8 cellular contexts compared by ENCODE assay signal in genomic region chr5:150758534-150759333, GRCh38.
DNase-seq lines count a peak whose midpoint lies in the region; ATAC-seq lines count a peak whose summit lies in the region.

TSS of gene DCTN4 (minus strand) at chr5:150759017. CDS start at chr5:150758993, 24 bp downstream.

- H3K27ac Mint-ChIP-seq in activated naive CD4-positive, alpha-beta T cell treated with anti-CD3 and anti-CD28 coated beads, Interleukin-2, amount 10 ng/mL, durations not matched to agents 7 days and 5 days = no peak within 1 kb of the TSS

- CTCF ChIA-PET in activated naive CD4-positive, alpha-beta T cell treated with anti-CD3 and anti-CD28 coated beads, Interleukin-2, amount 10 ng/mL, durations not matched to agents 7 days and 5 days (lab: Charles Lee) = interaction anchor here (0.8 to 1.6 kb wide), 3 partner anchors 20 to 58 kb away, joined by 3 to 7 read pairs (median 3); partner anchors contain the start of genes RBM22 and SMIM3

- H3K36me3 ChIP-seq in SK-N-MC (ENCODE audit: insufficient read depth, low read length) = peaks cover 27% of the 10 kb centered on the region

- no peaks in the 10 kb centered on the region for H3K9me3 Mint-ChIP-seq in activated naive CD4-positive, alpha-beta T cell treated with anti-CD3 and anti-CD28 coated beads, Interleukin-2, amount 10 ng/mL, durations not matched to agents 7 days and 5 days

- H3K4me3 Mint-ChIP-seq in activated naive CD4-positive, alpha-beta T cell treated with anti-CD3 and anti-CD28 coated beads, Interleukin-2, amount 10 ng/mL, durations not matched to agents 7 days and 5 days = no peak within 1 kb of the TSS

- peak within 1 kb of the TSS; percentile 97 for H3K27ac ChIP-seq in SK-N-MC
- H3K27ac ChIP-seq in substantia nigra (ENCODE audit: low read depth, low read length, poor library complexity, severe bottlenecking) = peak within 1 kb of the TSS; percentile 99

- peaks cover 13% of the 10 kb centered on the region for H3K4me1 Mint-ChIP-seq in activated naive CD4-positive, alpha-beta T cell treated with anti-CD3 and anti-CD28 coated beads, Interleukin-2, amount 10 ng/mL, durations not matched to agents 7 days and 5 days

- peak within 1 kb of the TSS; percentile 97 for H3K9ac ChIP-seq in SK-N-MC (ENCODE audit: insufficient read length)

- peak within 1 kb of the TSS; percentile 90 for H3K4me3 ChIP-seq in GM08714 (ENCODE audit: low read length)
- H3K4me3 ChIP-seq in SK-N-MC = peak within 1 kb of the TSS; percentile 96

- H3K27me3 Mint-ChIP-seq in activated naive CD4-positive, alpha-beta T cell treated with anti-CD3 and anti-CD28 coated beads, Interleukin-2, amount 10 ng/mL, durations not matched to agents 7 days and 5 days = no peaks in the 10 kb centered on the region

- DNase-seq in NCI-H1048 (lab: John Stamatoyannopoulos, UW) = peak; percentile 97
- peak; percentile 98 for DNase-seq in SK-N-MC (ENCODE audit: low read depth, low spot score)
- peak; percentile 95 for DNase-seq in activated naive CD4-positive, alpha-beta T cell treated with anti-CD3 and anti-CD28 coated beads, Interleukin-2, amount 10 ng/mL, durations not matched to agents 7 days and 5 days
- DNase-seq in germinal center (ENCODE audit: low spot score) = peak; percentile 94
- peak; percentile 99 for DNase-seq in non-pigmented ciliary epithelial cell (ENCODE audit: low read depth)
- DNase-seq in substantia nigra (lab: John Stamatoyannopoulos, UW) = peak; percentile 82 to 100 (median 96)

- peak; percentile 95 for ATAC-seq in HG02588 (IDR thresholded peaks at IDR 0.05; ENCODE audit: unreplicated experiment)

- H3K36me3 Mint-ChIP-seq in activated naive CD4-positive, alpha-beta T cell treated with anti-CD3 and anti-CD28 coated beads, Interleukin-2, amount 10 ng/mL, durations not matched to agents 7 days and 5 days = peaks cover 28% of the 10 kb centered on the region

- H3K9me3 ChIP-seq in SK-N-MC (ENCODE audit: low read depth, low read length) = no peaks in the 10 kb centered on the region

Comparison
In these comparisons a context has a peak if more than half of its experiments do, and no peak if none do; other contexts are left out.
1. Peak in every context shown above with its lines: DNase-seq, ATAC-seq, H3K4me3 ChIP-seq and H3K27ac ChIP-seq.